ENCODE assay signal across 14 cellular contexts in the genomic region with DNA sequence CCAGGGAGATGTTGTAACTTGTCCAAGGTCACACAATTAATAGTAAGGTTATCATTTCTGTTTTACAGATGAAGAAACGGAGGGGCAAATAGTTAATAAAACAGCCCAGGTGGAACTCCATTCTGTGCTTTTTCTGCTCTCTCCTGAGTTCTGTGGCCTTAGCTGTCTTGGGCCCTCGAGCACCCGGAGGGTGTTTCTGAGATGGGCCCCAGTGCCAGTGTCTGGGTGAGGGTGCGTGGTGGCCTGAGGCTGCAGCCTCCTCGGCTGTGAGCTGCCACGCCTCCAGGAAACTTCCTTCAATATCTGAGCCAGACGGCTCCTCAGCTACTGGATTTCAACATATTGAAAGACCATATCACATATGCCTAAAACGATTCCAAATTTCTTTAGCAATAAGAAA.
"Had no signal": no experiment of that assay in that cellular context is flagged by ENCODE, and none has a peak within 500 bp of the region (broad histone marks: within the 10 kb centered on the region; RNA-seq: fewer than 3 reads in every experiment).

No MANE protein-coding gene starts in this region.

- ATAC-seq: activated CD8-positive, alpha-beta T cell treated with anti-CD3 and anti-CD28 coated beads, Interleukin-2, amount 10 ng/mL, durations not matched to agents 7 days and 5 days; effector memory CD8-positive, alpha-beta T cell had no signal

- H3K4me3 Mint-ChIP-seq: activated CD8-positive, alpha-beta T cell treated with anti-CD3 and anti-CD28 coated beads, Interleukin-2, amount 10 ng/mL, durations not matched to agents 7 days and 5 days; activated naive CD4-positive, alpha-beta T cell treated with anti-CD3 and anti-CD28 coated beads for 36 hours; activated T-helper 1 cell treated with anti-CD3 and anti-CD28 coated beads, Interleukin-12 subunit alpha, Interleukin-12 subunit beta, Interleukin-2, Interleukin-4 antibody, amounts not matched to agents 30 ng/mL and 10 ng/mL and 1 ng/mL, durations not matched to agents 14 hours and 24 hours and 36 hours; central memory CD8-positive, alpha-beta T cell; effector memory CD8-positive, alpha-beta T cell; T-helper 2 cell treated with Interferon-gamma antibody and Interleukin-4, amounts not matched to agents 5 μg/mL and 100 μg/mL, for 36 hours had no signal

- H3K4me1 Mint-ChIP-seq: central memory CD8-positive, alpha-beta T cell had no signal

- H3K4me3 ChIP-seq: adrenal gland, lung, stomach had no signal

- H3K9me3 ChIP-seq: adrenal gland, stomach had no signal

- H3K9me3 Mint-ChIP-seq: activated naive CD4-positive, alpha-beta T cell treated with anti-CD3 and anti-CD28 coated beads for 36 hours; activated T-helper 1 cell treated with anti-CD3 and anti-CD28 coated beads, Interleukin-12 subunit alpha, Interleukin-12 subunit beta, Interleukin-2, Interleukin-4 antibody, amounts not matched to agents 30 ng/mL and 10 ng/mL and 1 ng/mL, durations not matched to agents 14 hours and 24 hours and 36 hours; central memory CD8-positive, alpha-beta T cell; effector memory CD8-positive, alpha-beta T cell; T-helper 2 cell treated with Interferon-gamma antibody and Interleukin-4, amounts not matched to agents 5 μg/mL and 100 μg/mL, for 36 hours had no signal

- H3K27ac ChIP-seq: adrenal gland had no signal

- DNase-seq: activated CD4-positive, alpha-beta T cell treated with anti-CD3 and anti-CD28 coated beads for 4 hours; activated CD8-positive, alpha-beta memory T cell treated with anti-CD3 and anti-CD28 coated beads, Interleukin-2, amount 50 U/mL, for 48 hours; activated CD8-positive, alpha-beta T cell treated with anti-CD3 and anti-CD28 coated beads, Interleukin-2, amount 10 ng/mL, durations not matched to agents 7 days and 5 days; activated naive CD4-positive, alpha-beta T cell treated with anti-CD3 and anti-CD28 coated beads for 36 hours; adrenal gland; effector memory CD8-positive, alpha-beta T cell; hypothalamus; retina; stimulated activated CD4-positive, alpha-beta T cell treated with anti-CD3 and anti-CD28 coated beads, Interleukin-4, amount 100 ng/mL, for 4 hours; stomach had no signal

- H3K27me3 ChIP-seq: adrenal gland, stomach had no signal

- H3K36me3 ChIP-seq: adrenal gland, stomach had no signal

- H3K27ac Mint-ChIP-seq: activated CD8-positive, alpha-beta T cell treated with anti-CD3 and anti-CD28 coated beads, Interleukin-2, amount 10 ng/mL, durations not matched to agents 7 days and 5 days; activated naive CD4-positive, alpha-beta T cell treated with anti-CD3 and anti-CD28 coated beads for 36 hours; activated T-helper 1 cell treated with anti-CD3 and anti-CD28 coated beads, Interleukin-12 subunit alpha, Interleukin-12 subunit beta, Interleukin-2, Interleukin-4 antibody, amounts not matched to agents 30 ng/mL and 10 ng/mL and 1 ng/mL, durations not matched to agents 14 hours and 24 hours and 36 hours; effector memory CD8-positive, alpha-beta T cell; T-helper 2 cell treated with Interferon-gamma antibody and Interleukin-4, amounts not matched to agents 5 μg/mL and 100 μg/mL, for 36 hours had no signal
